12 cellular contexts compared by ENCODE assay signal in genomic region chr7:138679793-138680192, GRCh38. TPM values are rescaled to one million over a fixed set of nuclear protein-coding genes. Genes with fewer than 3 reads are reported as not detected.
"Had no signal": no experiment of that assay in that cellular context is flagged by ENCODE, and none has a peak within 500 bp of the region (broad histone marks: within the 10 kb centered on the region; RNA-seq: fewer than 3 reads in every experiment).

No MANE protein-coding gene starts in this region.

- H3K9me3 ChIP-seq: HAP-1 had no signal

- H3K27ac ChIP-seq: HL-60, KMS-11 had no signal

- H3K4me2 ChIP-seq: KMS-11 had no signal

- H3K4me3 ChIP-seq: HAP-1 had no signal

- ATAC-seq: HCT116, HepG2 had no signal

- DNase-seq: GOT3, H7, HFFc6, KBM-7 had no signal

- H3K36me3 ChIP-seq: HAP-1 had no signal

RNA-seq across cellular contexts. Expression of gene SVOPL, which starts 21.4 kb away (rescaled TPM):
- total RNA-seq: H4, HepG2, HFFc6, HT1080 had no signal
- polyA plus RNA-seq: HepG2, IgD-negative memory B cell had no signal
